In genomic region chr6:82521369-82521768, GRCh38 we compare ENCODE assay signal across 1 cellular context.
TF ChIP-seq lines count a peak whose summit lies in the region.

No MANE protein-coding gene starts in this region.

TF ChIP-seq in K562, 482 proteins besides CTCF, POLR2A, EP300 and RAD21 (continued from another document):
- TF ChIP-seq MITF (IDR thresholded peaks at IDR 0.05): no peak
- no peak for TF ChIP-seq NCOA2 (IDR thresholded peaks at IDR 0.05; ENCODE audit: partially characterized antibody in 2 of 2)
- no peak for TF ChIP-seq RBM39 (optimal IDR thresholded peaks at IDR 0.05; ENCODE audit: low read depth, low read length)
- no peak for TF ChIP-seq CREB5 (CRISPR knock-in tag; IDR thresholded peaks at IDR 0.05)
- TF ChIP-seq MAFG (tag; conservative IDR thresholded peaks at IDR 0.05): peak; percentile 69
- TF ChIP-seq CUX1 (CRISPR knock-in tag; IDR thresholded peaks at IDR 0.05): no peak
- TF ChIP-seq FOSL1 (tag; conservative IDR thresholded peaks at IDR 0.05): peak; percentile 52; the same call in 1 of the 2 replicates
- no peak for TF ChIP-seq ZNF76 (CRISPR knock-in tag; IDR thresholded peaks at IDR 0.05; ENCODE audit: borderline replicate concordance)
- TF ChIP-seq GABPB1 (CRISPR knock-in tag; IDR thresholded peaks at IDR 0.05): no peak
- no peak for TF ChIP-seq HMG20B (CRISPR knock-in tag; IDR thresholded peaks at IDR 0.05)
- no peak for TF ChIP-seq HDGF (IDR thresholded peaks at IDR 0.05)
- TF ChIP-seq ZNF584 (CRISPR knock-in tag; IDR thresholded peaks at IDR 0.05; ENCODE audit: low read depth): no peak
- TF ChIP-seq KHSRP (IDR thresholded peaks at IDR 0.05): no peak
